ENCODE assay signal across 2 cellular contexts in the genomic region with DNA sequence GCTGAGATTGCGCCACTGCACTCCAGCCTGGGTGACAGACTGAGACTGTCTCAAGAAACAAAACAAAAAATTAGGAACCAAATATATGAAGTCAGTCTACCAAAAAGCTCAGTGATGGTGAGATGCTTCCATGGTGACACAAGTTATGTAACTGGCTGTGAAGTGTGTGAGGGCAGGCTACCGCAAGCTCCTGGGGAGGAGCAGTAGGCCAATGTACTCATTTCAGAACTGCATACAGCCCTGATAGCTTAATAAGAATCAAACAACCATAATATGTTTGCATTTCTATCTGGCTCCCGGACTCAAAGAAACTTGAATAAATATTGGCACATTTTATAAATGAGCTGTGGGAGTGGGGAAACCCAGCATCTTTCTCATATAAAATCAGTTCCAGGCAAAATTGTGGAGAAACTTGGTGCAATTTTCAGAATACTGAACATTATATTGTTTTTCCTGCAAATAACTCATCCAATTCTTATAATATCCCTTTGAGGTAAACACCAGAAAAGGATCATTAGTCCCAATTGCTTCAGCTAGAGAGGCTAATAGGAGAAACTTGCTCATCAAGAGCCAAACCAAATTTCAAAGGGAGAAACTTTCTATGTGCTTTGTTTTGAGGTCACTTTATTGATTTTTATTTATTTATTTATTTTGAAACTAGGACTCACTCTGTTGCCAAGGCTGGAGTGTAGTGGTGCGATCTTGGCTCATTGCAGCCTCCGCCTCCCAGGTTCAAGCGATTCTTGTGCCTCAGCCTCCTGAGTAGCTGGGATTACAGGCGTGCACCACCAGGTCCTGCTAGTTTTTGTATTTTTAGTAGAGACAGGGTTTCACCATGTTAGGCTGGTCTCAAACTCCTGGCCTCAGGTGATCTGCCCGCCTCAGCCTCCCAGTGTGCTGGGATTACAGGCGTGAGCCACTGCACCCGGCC.
TF ChIP-seq lines count a peak whose summit lies in the region.

No MANE protein-coding gene starts in this region.

TF ChIP-seq in liver, 16 proteins besides CTCF, POLR2A, EP300 and RAD21 (continued from another document):
- TF ChIP-seq JUND (IDR thresholded peaks at IDR 0.05) = peak; percentile 54 to 77
- TF ChIP-seq, protein P1, sequence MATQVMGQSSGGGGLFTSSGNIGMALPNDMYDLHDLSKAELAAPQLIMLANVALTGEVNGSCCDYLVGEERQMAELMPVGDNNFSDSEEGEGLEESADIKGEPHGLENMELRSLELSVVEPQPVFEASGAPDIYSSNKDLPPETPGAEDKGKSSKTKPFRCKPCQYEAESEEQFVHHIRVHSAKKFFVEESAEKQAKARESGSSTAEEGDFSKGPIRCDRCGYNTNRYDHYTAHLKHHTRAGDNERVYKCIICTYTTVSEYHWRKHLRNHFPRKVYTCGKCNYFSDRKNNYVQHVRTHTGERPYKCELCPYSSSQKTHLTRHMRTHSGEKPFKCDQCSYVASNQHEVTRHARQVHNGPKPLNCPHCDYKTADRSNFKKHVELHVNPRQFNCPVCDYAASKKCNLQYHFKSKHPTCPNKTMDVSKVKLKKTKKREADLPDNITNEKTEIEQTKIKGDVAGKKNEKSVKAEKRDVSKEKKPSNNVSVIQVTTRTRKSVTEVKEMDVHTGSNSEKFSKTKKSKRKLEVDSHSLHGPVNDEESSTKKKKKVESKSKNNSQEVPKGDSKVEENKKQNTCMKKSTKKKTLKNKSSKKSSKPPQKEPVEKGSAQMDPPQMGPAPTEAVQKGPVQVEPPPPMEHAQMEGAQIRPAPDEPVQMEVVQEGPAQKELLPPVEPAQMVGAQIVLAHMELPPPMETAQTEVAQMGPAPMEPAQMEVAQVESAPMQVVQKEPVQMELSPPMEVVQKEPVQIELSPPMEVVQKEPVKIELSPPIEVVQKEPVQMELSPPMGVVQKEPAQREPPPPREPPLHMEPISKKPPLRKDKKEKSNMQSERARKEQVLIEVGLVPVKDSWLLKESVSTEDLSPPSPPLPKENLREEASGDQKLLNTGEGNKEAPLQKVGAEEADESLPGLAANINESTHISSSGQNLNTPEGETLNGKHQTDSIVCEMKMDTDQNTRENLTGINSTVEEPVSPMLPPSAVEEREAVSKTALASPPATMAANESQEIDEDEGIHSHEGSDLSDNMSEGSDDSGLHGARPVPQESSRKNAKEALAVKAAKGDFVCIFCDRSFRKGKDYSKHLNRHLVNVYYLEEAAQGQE (IDR thresholded peaks at IDR 0.05) = no peak
- TF ChIP-seq GABPA (IDR thresholded peaks at IDR 0.05 in 1 of 2, conservative IDR thresholded peaks at IDR 0.05 in 1 of 2) = no peak
- TF ChIP-seq, protein P2, sequence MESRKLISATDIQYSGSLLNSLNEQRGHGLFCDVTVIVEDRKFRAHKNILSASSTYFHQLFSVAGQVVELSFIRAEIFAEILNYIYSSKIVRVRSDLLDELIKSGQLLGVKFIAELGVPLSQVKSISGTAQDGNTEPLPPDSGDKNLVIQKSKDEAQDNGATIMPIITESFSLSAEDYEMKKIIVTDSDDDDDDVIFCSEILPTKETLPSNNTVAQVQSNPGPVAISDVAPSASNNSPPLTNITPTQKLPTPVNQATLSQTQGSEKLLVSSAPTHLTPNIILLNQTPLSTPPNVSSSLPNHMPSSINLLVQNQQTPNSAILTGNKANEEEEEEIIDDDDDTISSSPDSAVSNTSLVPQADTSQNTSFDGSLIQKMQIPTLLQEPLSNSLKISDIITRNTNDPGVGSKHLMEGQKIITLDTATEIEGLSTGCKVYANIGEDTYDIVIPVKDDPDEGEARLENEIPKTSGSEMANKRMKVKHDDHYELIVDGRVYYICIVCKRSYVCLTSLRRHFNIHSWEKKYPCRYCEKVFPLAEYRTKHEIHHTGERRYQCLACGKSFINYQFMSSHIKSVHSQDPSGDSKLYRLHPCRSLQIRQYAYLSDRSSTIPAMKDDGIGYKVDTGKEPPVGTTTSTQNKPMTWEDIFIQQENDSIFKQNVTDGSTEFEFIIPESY (IDR thresholded peaks at IDR 0.05) = peak; percentile 19
- TF ChIP-seq NR2F2 (IDR thresholded peaks at IDR 0.05) = no peak
- TF ChIP-seq SP1 (IDR thresholded peaks at IDR 0.05) = peak; percentile 35
- TF ChIP-seq FOXA1 (IDR thresholded peaks at IDR 0.05) = no peak
- peak; percentile 37 to 56 for TF ChIP-seq RXRA (IDR thresholded peaks at IDR 0.05)
- TF ChIP-seq HNF4A (conservative IDR thresholded peaks at IDR 0.05) = peak; percentile 58 to 65
TF ChIP-seq in liver: peak in this region for 7.

TF ChIP-seq in HepG2, 621 proteins besides CTCF, POLR2A, EP300 and RAD21 (continued from another document):
- TF ChIP-seq, protein P3, sequence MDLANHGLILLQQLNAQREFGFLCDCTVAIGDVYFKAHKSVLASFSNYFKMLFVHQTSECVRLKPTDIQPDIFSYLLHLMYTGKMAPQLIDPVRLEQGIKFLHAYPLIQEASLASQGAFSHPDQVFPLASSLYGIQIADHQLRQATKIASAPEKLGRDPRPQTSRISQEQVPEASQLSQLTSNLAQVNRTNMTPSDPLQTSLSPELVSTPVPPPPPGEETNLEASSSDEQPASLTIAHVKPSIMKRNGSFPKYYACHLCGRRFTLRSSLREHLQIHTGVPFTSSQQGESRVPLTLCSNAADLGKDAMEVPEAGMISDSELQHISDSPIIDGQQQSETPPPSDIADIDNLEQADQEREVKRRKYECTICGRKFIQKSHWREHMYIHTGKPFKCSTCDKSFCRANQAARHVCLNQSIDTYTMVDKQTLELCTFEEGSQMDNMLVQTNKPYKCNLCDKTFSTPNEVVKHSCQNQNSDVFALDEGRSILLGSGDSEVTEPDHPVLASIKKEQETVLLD (CRISPR knock-in tag; IDR thresholded peaks at IDR 0.05; ENCODE audit: low read depth) = no peak
- no peak for TF ChIP-seq ELF3 (CRISPR knock-in tag; IDR thresholded peaks at IDR 0.05)
- TF ChIP-seq ISX (CRISPR knock-in tag; conservative IDR thresholded peaks at IDR 0.05) = no peak
- TF ChIP-seq ZNF350 (CRISPR knock-in tag; IDR thresholded peaks at IDR 0.05; ENCODE audit: borderline replicate concordance, low read depth) = no peak
- TF ChIP-seq ZNF572 (CRISPR knock-in tag; IDR thresholded peaks at IDR 0.05) = no peak
- no peak for TF ChIP-seq ZNF143 (CRISPR knock-in tag; IDR thresholded peaks at IDR 0.05)
